In genomic region chr7:100159099-100159623, GRCh38 we compare ENCODE assay signal across 8 cellular contexts. TPM values are rescaled to one million over a fixed set of nuclear protein-coding genes. Genes with fewer than 3 reads are reported as not detected.
DNase-seq lines count a peak whose midpoint lies in the region; ATAC-seq and TF ChIP-seq lines count a peak whose summit lies in the region.

No MANE protein-coding gene starts in this region.

- peaks cover 12% of the 10 kb centered on the region for H3K79me2 ChIP-seq in ACC112 (ENCODE audit: control insufficient read depth, insufficient read depth, low read length, unreplicated experiment)

- no peak for DNase-seq in brain microvascular endothelial cell
- DNase-seq in SKM-1 (lab: John Stamatoyannopoulos, UW; ENCODE audit: unreplicated experiment), result no peak
- no peak for DNase-seq in NCI-H345 (lab: John Stamatoyannopoulos, UW)
- no peak for DNase-seq in stimulated activated naive CD4-positive, alpha-beta T cell (lab: John Stamatoyannopoulos, UW)

- in situ Hi-C loops in brain microvascular endothelial cell (cut with HindIII; ENCODE audit: low pct_ligation_motif_present, low sequenced_read_pairs), result no loop called here

- 85% methylated on average over 6 of the region's 7 CpGs for WGBS in HUES64

- H2AFZ ChIP-seq in ACC112 (ENCODE audit: low read length, unreplicated experiment), result peak overlapping the region; percentile 86

- peak; percentile 1 for TF ChIP-seq CTCF in brain microvascular endothelial cell (IDR thresholded peaks at IDR 0.05; ENCODE audit: low read depth, low read length, missing control alignments)

- H3K9me3 ChIP-seq in HUES64 (ENCODE audit: insufficient read depth, low read depth, low read length), result no peaks in the 10 kb centered on the region
- no peaks in the 10 kb centered on the region for H3K9me3 ChIP-seq in mucosa of rectum (ENCODE audit: control insufficient read depth in 2 of 2, low read length in 2 of 2)

- H3K9ac ChIP-seq in HUES64 (ENCODE audit: low read depth, low read length) (peak overlapping the region; percentile 52; the same call in 1 of the 2 replicates), mucosa of rectum (ENCODE audit: low read depth in 1 of 2, low read length in 2 of 2) (peak overlapping the region; percentile 63 to 86)

- peaks cover 19% of the 10 kb centered on the region for H3K4me1 ChIP-seq in ACC112 (ENCODE audit: control insufficient read depth, insufficient read depth, low read length, unreplicated experiment)
- peaks cover 13% of the 10 kb centered on the region; the same call in 1 of the 2 replicates for H3K4me1 ChIP-seq in HUES64 (ENCODE audit: insufficient read depth, low read length)
- H3K4me1 ChIP-seq in mucosa of rectum (ENCODE audit: control insufficient read depth in 2 of 2, insufficient read depth in 2 of 2, low read length in 2 of 2), result peaks cover 48 to 52% of the 10 kb centered on the region in 2 donors

- ATAC-seq in HG02610 (IDR thresholded peaks at IDR 0.05; ENCODE audit: unreplicated experiment), result no peak

- H3K27ac ChIP-seq in ACC112 (ENCODE audit: low read depth, low read length) (no peak overlapping the region), HUES64 (ENCODE audit: low read depth, low read length) (peak overlapping the region; percentile 68; the same call in 1 of the 2 replicates), brain microvascular endothelial cell (no peak overlapping the region), mucosa of rectum (ENCODE audit: low read depth in 2 of 2, low read length in 2 of 2) (peak overlapping the region in 1 of 2 donors; percentile 76)

- peak overlapping the region; percentile 96 for H3K4me3 ChIP-seq in ACC112 (ENCODE audit: low read depth, low read length)
- peak overlapping the region; percentile 80 for H3K4me3 ChIP-seq in HUES64 (ENCODE audit: low read length)
- peak overlapping the region; percentile 64 for H3K4me3 ChIP-seq in brain microvascular endothelial cell (ENCODE audit: low read depth, low read length)
- H3K4me3 ChIP-seq in mucosa of rectum (ENCODE audit: low read length in 2 of 2), result peak overlapping the region; percentile 83 to 88

- H3K36me3 ChIP-seq in ACC112 (ENCODE audit: insufficient read depth, low read length), result no peaks in the 10 kb centered on the region; the same call in 1 of the 2 replicates
- peaks cover 30% of the 10 kb centered on the region for H3K36me3 ChIP-seq in HUES64 (ENCODE audit: insufficient read depth, low read length)
- H3K36me3 ChIP-seq in brain microvascular endothelial cell (replicated peaks), result peaks cover 29% of the 10 kb centered on the region
- H3K36me3 ChIP-seq in mucosa of rectum (ENCODE audit: control insufficient read depth in 2 of 2, insufficient read depth in 2 of 2, low read length in 2 of 2), result peaks cover 15 to 19% of the 10 kb centered on the region in 2 donors

- H3K27me3 ChIP-seq in ACC112 (ENCODE audit: insufficient read depth, low read length), result no peaks in the 10 kb centered on the region
- no peaks in the 10 kb centered on the region for H3K27me3 ChIP-seq in HUES64 (ENCODE audit: insufficient read depth, low read length)
- H3K27me3 ChIP-seq in brain microvascular endothelial cell (replicated peaks), result no peaks in the 10 kb centered on the region
- no peaks in the 10 kb centered on the region for H3K27me3 ChIP-seq in mucosa of rectum (ENCODE audit: control insufficient read depth in 2 of 2, insufficient read depth in 2 of 2, low read length in 2 of 2)

RNA-seq across cellular contexts. Expression of gene TRAPPC14, which starts 0.6 kb away (rescaled TPM):
- 12.3 TPM for polyA plus RNA-seq in HUES64 (2013, experiment 1 of 2)
- polyA plus RNA-seq in HUES64 (2013, experiment 2 of 2), result 11.9 TPM

RNA-seq across cellular contexts. Expression of gene GAL3ST4, which starts 9.3 kb away (rescaled TPM):
- polyA plus RNA-seq in HUES64 (2013, experiment 1 of 2), result 2.9 TPM
- polyA plus RNA-seq in HUES64 (2013, experiment 2 of 2), result 4.8 TPM

RNA-seq across cellular contexts. Expression of gene LAMTOR4, which starts 10.4 kb away (rescaled TPM):
- polyA plus RNA-seq in HUES64 (2013, experiment 1 of 2), result 142 TPM
- 156 TPM for polyA plus RNA-seq in HUES64 (2013, experiment 2 of 2)

RNA-seq across cellular contexts. Expression of gene GPC2, which starts 18.0 kb away (rescaled TPM):
- 25.8 TPM for polyA plus RNA-seq in HUES64 (2013, experiment 1 of 2)
- polyA plus RNA-seq in HUES64 (2013, experiment 2 of 2), result 32.0 TPM

RNA-seq across cellular contexts. Expression of gene STAG3, which starts 18.6 kb away (rescaled TPM):
- polyA plus RNA-seq in HUES64 (2013, experiment 1 of 2), result 1.7 TPM
- polyA plus RNA-seq in HUES64 (2013, experiment 2 of 2), result 2.0 TPM
